In genomic region chr7:129144095-129144833, GRCh38 we compare ENCODE assay signal across 8 cellular contexts. TPM values are rescaled to one million over a fixed set of nuclear protein-coding genes. Genes with fewer than 3 reads are reported as not detected.
A peak's percentile ranks its signal among the peaks of the same experiment; 100 is the strongest.
DNase-seq lines count a peak whose midpoint lies in the region; ATAC-seq and TF ChIP-seq lines count a peak whose summit lies in the region.

Gene TSPAN33, plus strand, starts transcription at chr7:129144707. Its CDS starts 274 bp downstream, at chr7:129144981.

- peaks cover 20% of the 10 kb centered on the region for H3K4me1 Mint-ChIP-seq in activated CD4-positive, alpha-beta T cell treated with anti-CD3 and anti-CD28 coated beads for 36 hours

- ATAC-seq in GM18519 (IDR thresholded peaks at IDR 0.05; ENCODE audit: low FRiP score, unreplicated experiment), result peak; percentile 60
- ATAC-seq in HG03025 (IDR thresholded peaks at IDR 0.05; ENCODE audit: low FRiP score, unreplicated experiment), result peak; percentile 73
- peak; percentile 98 for ATAC-seq in activated CD4-positive, alpha-beta T cell treated with anti-CD3 and anti-CD28 coated beads for 36 hours

- no peak within 1 kb of the TSS for H3K27ac Mint-ChIP-seq in activated CD4-positive, alpha-beta T cell treated with anti-CD3 and anti-CD28 coated beads for 36 hours

- POLR2A ChIA-PET in activated CD4-positive, alpha-beta T cell treated with anti-CD3 and anti-CD28 coated beads for 36 hours (lab: Charles Lee), result no interaction called here

- peak within 1 kb of the TSS; percentile 42 for H3K4me3 ChIP-seq in choroid plexus epithelial cell (ENCODE audit: low read depth, low read length)

- peak; percentile 90 for DNase-seq in 8988T
- DNase-seq in NCI-H2171 (lab: John Stamatoyannopoulos, UW), result peak; percentile 66
- peak; percentile 81 for DNase-seq in activated CD4-positive, alpha-beta T cell treated with anti-CD3 and anti-CD28 coated beads for 36 hours
- DNase-seq in choroid plexus epithelial cell (ENCODE audit: low read depth), result peak; percentile 62
- DNase-seq in left kidney (ENCODE audit: low read depth, low spot score), result peak; percentile 97
- peak; percentile 29 to 66 for DNase-seq in stimulated activated CD4-positive, alpha-beta T cell treated with anti-CD3 and anti-CD28 coated beads, Interleukin-1b, Interleukin-23, amount 100 ng/mL, for 4 hours (ENCODE audit: low read depth in 2 of 2)

- CTCF ChIA-PET in activated CD4-positive, alpha-beta T cell treated with anti-CD3 and anti-CD28 coated beads for 36 hours (lab: Charles Lee), result interaction anchor here (0.6 to 3.3 kb wide), 5 partner anchors 19 to 215 kb away, joined by 3 to 15 read pairs (median 4); no protein-coding TSS in a partner anchor

- no peaks in the 10 kb centered on the region for H3K36me3 Mint-ChIP-seq in activated CD4-positive, alpha-beta T cell treated with anti-CD3 and anti-CD28 coated beads for 36 hours (ENCODE audit: low read depth)

- H3K9me3 Mint-ChIP-seq in activated CD4-positive, alpha-beta T cell treated with anti-CD3 and anti-CD28 coated beads for 36 hours (ENCODE audit: low read depth), result no peaks in the 10 kb centered on the region

- intact Hi-C loops in activated CD4-positive, alpha-beta T cell treated with anti-CD3 and anti-CD28 coated beads for 36 hours (cut with DNase I, micrococcal nuclease), result loop anchor here in 1 of 2 experiments (1.0 kb wide), 1 partner anchor 21 kb away; no protein-coding TSS in a partner anchor

- H3K27me3 Mint-ChIP-seq in activated CD4-positive, alpha-beta T cell treated with anti-CD3 and anti-CD28 coated beads for 36 hours, result peaks cover 16% of the 10 kb centered on the region

- no peak for TF ChIP-seq CTCF in choroid plexus epithelial cell (conservative IDR thresholded peaks at IDR 0.05; ENCODE audit: low read depth, low read length)

- peak within 1 kb of the TSS; percentile 82 for H3K4me3 Mint-ChIP-seq in activated CD4-positive, alpha-beta T cell treated with anti-CD3 and anti-CD28 coated beads for 36 hours

RNA-seq across cellular contexts. Expression of gene TSPAN33, which starts in this region (rescaled TPM):
- 1 to 10 TPM; 6.5 to 7.5 TPM for total RNA-seq in activated CD4-positive, alpha-beta T cell treated with anti-CD3 and anti-CD28 coated beads for 36 hours

Comparison
In these comparisons a context has a peak if more than half of its experiments do, and no peak if none do; other contexts are left out.
1. Peak in every context shown above with its lines: DNase-seq, ATAC-seq and H3K4me3 ChIP-seq.